ENCODE assay signal across 8 cellular contexts in genomic region chr15:66498501-66499386, GRCh38. TPM values are rescaled to one million over a fixed set of nuclear protein-coding genes. Genes with fewer than 3 reads are reported as not detected.
A peak's percentile ranks its signal among the peaks of the same experiment; 100 is the strongest.
DNase-seq lines count a peak whose midpoint lies in the region; ATAC-seq and TF ChIP-seq lines count a peak whose summit lies in the region.

No MANE protein-coding gene starts in this region.

- ATAC-seq in HG03354 (IDR thresholded peaks at IDR 0.05; ENCODE audit: poor library complexity, severe bottlenecking, unreplicated experiment), result no peak

- peaks cover 63% of the 10 kb centered on the region for H3K36me3 ChIP-seq in cardiac muscle cell
- peaks cover 99% of the 10 kb centered on the region for H3K36me3 ChIP-seq in OCI-LY7 (ENCODE audit: insufficient read depth, low read length)
- H3K36me3 ChIP-seq in osteoblast (ENCODE audit: insufficient read depth, low read length), result peaks cover 82% of the 10 kb centered on the region

- no peaks in the 10 kb centered on the region for H3K9me2 ChIP-seq in OCI-LY7 (ENCODE audit: insufficient read depth, low read length)

- POLR2A ChIA-PET in OCI-LY7 (lab: Charles Lee), result interaction anchor here (0.6 to 1.1 kb wide), 3 partner anchors 111 to 205 kb away, joined by 3 to 7 read pairs (median 3); no protein-coding TSS in a partner anchor

- BruUV-seq in OCI-LY7 (replicated peaks; lab: Mats Ljungman, UMichigan), result no TSS peak

- H3K27ac ChIP-seq in cardiac muscle cell (peak overlapping the region; percentile 92), OCI-LY7 (ENCODE audit: low read depth, low read length, poor library complexity, severe bottlenecking) (peak overlapping the region; percentile 85), osteoblast (ENCODE audit: low read depth, low read length) (peak overlapping the region; percentile 19)

- H3K9me3 ChIP-seq in cardiac muscle cell (ENCODE audit: low read depth) (no peaks in the 10 kb centered on the region), OCI-LY7 (ENCODE audit: low read length) (no peaks in the 10 kb centered on the region), osteoblast (ENCODE audit: low read depth, low read length) (no peaks in the 10 kb centered on the region)

- H3K27me3 ChIP-seq in cardiac muscle cell (no peaks in the 10 kb centered on the region), osteoblast (ENCODE audit: insufficient read depth, low read length) (no peaks in the 10 kb centered on the region)

- H4K20me1 ChIP-seq in OCI-LY7 (ENCODE audit: insufficient read depth, low read length) (peaks cover 35% of the 10 kb centered on the region), osteoblast (ENCODE audit: insufficient read depth, low read length) (peaks cover 41% of the 10 kb centered on the region)

- TF ChIP-seq CTCF in cardiac muscle cell (IDR thresholded peaks at IDR 0.05; ENCODE audit: low read depth, low read length) (peak; percentile 37), OCI-LY7 (conservative IDR thresholded peaks at IDR 0.05; ENCODE audit: low read length) (peak; percentile 78), choroid plexus epithelial cell (conservative IDR thresholded peaks at IDR 0.05; ENCODE audit: low read depth, low read length) (peak; percentile 53), osteoblast (IDR thresholded peaks at IDR 0.05; ENCODE audit: extremely low read depth, low read depth, low read length) (peak; percentile 43)

- H3K4me3 ChIP-seq in cardiac muscle cell (no peak overlapping the region), OCI-LY7 (ENCODE audit: low read depth, low read length, poor library complexity, severe bottlenecking) (peak overlapping the region; percentile 87), choroid plexus epithelial cell (ENCODE audit: low read depth, low read length) (no peak overlapping the region), osteoblast (ENCODE audit: insufficient read depth, low read length) (no peak overlapping the region)

- intact Hi-C loops in cardiac septum (cut with DNase I), result no loop called here
- intact Hi-C loops in OCI-LY7 (cut with micrococcal nuclease; ENCODE audit: unreplicated experiment), result loop anchor here (2.0 to 5.0 kb wide), 3 partner anchors 126 to 204 kb away; partner anchors contain the start of gene TIPIN

- H2AFZ ChIP-seq in OCI-LY7 (ENCODE audit: low read length) (no peak overlapping the region), osteoblast (ENCODE audit: low read length) (no peak overlapping the region)

- peaks cover 53% of the 10 kb centered on the region for H3K79me2 ChIP-seq in OCI-LY7 (ENCODE audit: insufficient read depth, low read depth, low read length)
- H3K79me2 ChIP-seq in osteoblast (ENCODE audit: insufficient read depth, low read length), result peaks cover 53% of the 10 kb centered on the region

- DNase-seq in cardiac muscle cell (ENCODE audit: low read depth in 1 of 2, low spot score in 1 of 2), result peak; percentile 22 to 59
- no peak for DNase-seq in cardiac septum (ENCODE audit: low spot score)
- DNase-seq in OCI-LY7 (ENCODE audit: low spot score), result peak; percentile 60
- peak; percentile 68 for DNase-seq in choroid plexus epithelial cell (ENCODE audit: low read depth)
- no peak for DNase-seq in osteoblast (ENCODE audit: insufficient read length, low spot score, missing footprints)
- no peak for DNase-seq in NCI-H2029 treated with DMSO at 0.1 percent for 48 hours (lab: John Stamatoyannopoulos, UW)
- DNase-seq in T1000 (lab: John Stamatoyannopoulos, UW), result no peak

- H3K4me1 ChIP-seq in cardiac muscle cell (ENCODE audit: low read depth) (peaks cover 16% of the 10 kb centered on the region), OCI-LY7 (ENCODE audit: insufficient read depth, low read length, poor library complexity, severe bottlenecking) (peaks cover 59% of the 10 kb centered on the region), osteoblast (ENCODE audit: insufficient read depth, low read length) (peaks cover 28% of the 10 kb centered on the region)

- CTCF ChIA-PET in OCI-LY7 (lab: Charles Lee; ENCODE audit: unreplicated experiment), result interaction anchor here (1.0 kb wide), 1 partner anchor 111 kb away, joined by 3 read pairs; no protein-coding TSS in a partner anchor

- H3K4me2 ChIP-seq in OCI-LY7 (ENCODE audit: low read length), result peak overlapping the region; percentile 82
- no peak overlapping the region for H3K4me2 ChIP-seq in osteoblast (ENCODE audit: insufficient read depth, low read length)

RNA-seq across cellular contexts. Expression of gene SNAPC5, which starts 1.2 kb away (rescaled TPM):
- total RNA-seq in cardiac muscle cell (59.5 and 72.1 TPM in 2 replicates), cardiac septum (32.0 TPM), OCI-LY7 (2022) (25.7 and 26.5 TPM in 2 replicates), osteoblast (14.5 and 18.0 TPM in 2 replicates)
- 57.4 and 59.5 TPM in 2 replicates for polyA plus RNA-seq in cardiac muscle cell
- total RNA-seq in OCI-LY7 (2014; rRNA removed; shearing (Covaris generic)), result 30.7 and 32.6 TPM in 2 replicates

RNA-seq across cellular contexts. Expression of gene RPL4, which starts 5.9 kb away (rescaled TPM):
- total RNA-seq in cardiac muscle cell, result 3,878 and 4,535 TPM in 2 replicates
- polyA plus RNA-seq in cardiac muscle cell, result 833 and 906 TPM in 2 replicates
- total RNA-seq in cardiac septum, result 1,100 TPM
- total RNA-seq in OCI-LY7 (2014; rRNA removed; shearing (Covaris generic)), result 5,185 and 5,381 TPM in 2 replicates
- 4,316 and 4,489 TPM in 2 replicates for total RNA-seq in OCI-LY7 (2022)
- 2,311 and 3,002 TPM in 2 replicates for total RNA-seq in osteoblast

RNA-seq across cellular contexts. Expression of gene ZWILCH, which starts 6.4 kb away (rescaled TPM):
- 7.5 and 9.5 TPM in 2 replicates for total RNA-seq in cardiac muscle cell
- 15.7 and 22.0 TPM in 2 replicates for polyA plus RNA-seq in cardiac muscle cell
- 3.7 TPM for total RNA-seq in cardiac septum
- 36.9 and 37.4 TPM in 2 replicates for total RNA-seq in OCI-LY7 (2014; rRNA removed; shearing (Covaris generic))
- 49.0 and 50.2 TPM in 2 replicates for total RNA-seq in OCI-LY7 (2022)
- total RNA-seq in osteoblast, result 8.7 and 13.0 TPM in 2 replicates

Comparison
In these comparisons a context has a peak if more than half of its experiments do, and no peak if none do; other contexts are left out.
1. DNase-seq: peak in cardiac muscle cell (2 of 2), OCI-LY7 (single experiment) and choroid plexus epithelial cell (single experiment); none in cardiac septum (single experiment), osteoblast (single experiment), NCI-H2029 treated with DMSO at 0.1 percent for 48 hours (single experiment) and T1000 (single experiment).
2. H3K27ac ChIP-seq: peak in every context shown above with its lines; median percentile 92 in cardiac muscle cell; 85 in OCI-LY7; 19 in osteoblast.
3. Peak in every context shown above with its lines, with median percentiles within 50 percentile points of each other: CTCF ChIP-seq.